In genomic region chr4:39353149-39353477, GRCh38 we compare ENCODE assay signal across 8 cellular contexts. TPM values are rescaled to one million over a fixed set of nuclear protein-coding genes. Genes with fewer than 3 reads are reported as not detected.
DNase-seq lines count a peak whose midpoint lies in the region; ATAC-seq and TF ChIP-seq lines count a peak whose summit lies in the region.
"Not testable (repeated sequence)": the region's sequence is repeated elsewhere in the genome, so short reads cannot be mapped to it uniquely, and the experiment has no call there.

No MANE protein-coding gene starts in this region.

- peaks cover 0 to 12% (median 0%) of the 10 kb centered on the region in 7 donors for H3K9me3 Mint-ChIP-seq in CD4-positive, CD25-positive, alpha-beta regulatory T cell
- H3K9me3 Mint-ChIP-seq in naive thymus-derived CD4-positive, alpha-beta T cell = peaks cover 0 to 17% (median 5%) of the 10 kb centered on the region in 11 donors
- H3K9me3 Mint-ChIP-seq in stimulated activated naive CD8-positive, alpha-beta T cell treated with anti-CD3 and anti-CD28 coated beads, Interleukin-15, Interleukin-2, amounts not matched to agents 100 ng/mL and 50 ng/mL, for 24 hours = not testable (repeated sequence)

- DNase-seq in CD4-positive, CD25-positive, alpha-beta regulatory T cell; adipocyte (ENCODE audit: low read depth); fibroblast of villous mesenchyme (ENCODE audit: low read depth): not testable (repeated sequence)
- DNase-seq in activated CD4-positive, alpha-beta T cell treated with anti-CD3 and anti-CD28 coated beads for 1 hour = peak; percentile 24
- DNase-seq in naive thymus-derived CD4-positive, alpha-beta T cell = peak in 1 of 9 donors; percentile 52

- peak overlapping the region; percentile 87 for H3K9ac ChIP-seq in adipocyte (ENCODE audit: low read length)

- peak overlapping the region; percentile 95 for H3K4me3 ChIP-seq in CD4-positive, CD25-positive, alpha-beta regulatory T cell (ENCODE audit: low read depth, low read length)
- peak overlapping the region; percentile 84 for H3K4me3 ChIP-seq in adipocyte (ENCODE audit: low read length)
- H3K4me3 ChIP-seq in fibroblast of villous mesenchyme (ENCODE audit: low read depth, low read length) = peak overlapping the region; percentile 45
- H3K4me3 ChIP-seq in naive thymus-derived CD4-positive, alpha-beta T cell (ENCODE audit: low read length) = peak overlapping the region; percentile 48

- peaks cover 43% of the 10 kb centered on the region for H3K4me1 ChIP-seq in CD4-positive, CD25-positive, alpha-beta regulatory T cell (ENCODE audit: control insufficient read depth, insufficient read depth, low read length, poor library complexity, severe bottlenecking)
- peaks cover 24% of the 10 kb centered on the region for H3K4me1 ChIP-seq in adipocyte (ENCODE audit: control insufficient read depth, insufficient read depth, low read length)
- H3K4me1 ChIP-seq in naive thymus-derived CD4-positive, alpha-beta T cell (ENCODE audit: control insufficient read depth in 2 of 2, insufficient read depth in 2 of 2, low read length in 2 of 2) = peaks cover 17 to 34% of the 10 kb centered on the region in 2 donors

- peak overlapping the region; percentile 90 to 98 (median 96) for H3K27ac Mint-ChIP-seq in CD4-positive, CD25-positive, alpha-beta regulatory T cell
- H3K27ac Mint-ChIP-seq in naive thymus-derived CD4-positive, alpha-beta T cell = peak overlapping the region; percentile 88 to 98 (median 95)
- peak overlapping the region; percentile 97 for H3K27ac Mint-ChIP-seq in stimulated activated naive CD8-positive, alpha-beta T cell treated with anti-CD3 and anti-CD28 coated beads, Interleukin-15, Interleukin-2, amounts not matched to agents 100 ng/mL and 50 ng/mL, for 24 hours

- CTCF ChIA-PET in naive thymus-derived CD4-positive, alpha-beta T cell (lab: Charles Lee) = interaction anchor here (1.1 kb wide), 1 partner anchor 14 kb away, joined by 3 read pairs; no protein-coding TSS in a partner anchor

- H3K4me1 Mint-ChIP-seq in CD4-positive, CD25-positive, alpha-beta regulatory T cell = peaks cover 25 to 74% (median 50%) of the 10 kb centered on the region in 4 donors
- H3K4me1 Mint-ChIP-seq in naive thymus-derived CD4-positive, alpha-beta T cell = peaks cover 23 to 75% (median 62%) of the 10 kb centered on the region in 7 donors
- H3K4me1 Mint-ChIP-seq in stimulated activated naive CD8-positive, alpha-beta T cell treated with anti-CD3 and anti-CD28 coated beads, Interleukin-15, Interleukin-2, amounts not matched to agents 100 ng/mL and 50 ng/mL, for 24 hours (ENCODE audit: low read depth) = peaks cover 95% of the 10 kb centered on the region

- POLR2A ChIA-PET in naive thymus-derived CD4-positive, alpha-beta T cell (lab: Charles Lee) = interaction anchor here (0.6 to 8.3 kb wide), 4 partner anchors 8 to 842 kb away, joined by 3 to 51 read pairs (median 4); partner anchors contain the start of gene RFC1

- not testable (repeated sequence) for H3K27me3 Mint-ChIP-seq in CD4-positive, CD25-positive, alpha-beta regulatory T cell; naive thymus-derived CD4-positive, alpha-beta T cell; stimulated activated naive CD8-positive, alpha-beta T cell treated with anti-CD3 and anti-CD28 coated beads, Interleukin-15, Interleukin-2, amounts not matched to agents 100 ng/mL and 50 ng/mL, for 24 hours

- H3K4me3 Mint-ChIP-seq in CD4-positive, CD25-positive, alpha-beta regulatory T cell = peak overlapping the region; percentile 84 to 98 (median 87)
- H3K4me3 Mint-ChIP-seq in naive thymus-derived CD4-positive, alpha-beta T cell = peak overlapping the region; percentile 82 to 89 (median 84)
- peak overlapping the region; percentile 81 for H3K4me3 Mint-ChIP-seq in stimulated activated naive CD8-positive, alpha-beta T cell treated with anti-CD3 and anti-CD28 coated beads, Interleukin-15, Interleukin-2, amounts not matched to agents 100 ng/mL and 50 ng/mL, for 24 hours

- TF ChIP-seq CTCF in fibroblast of villous mesenchyme (IDR thresholded peaks at IDR 0.05; ENCODE audit: insufficient read depth, low read depth, low read length) = not testable (repeated sequence)

- H3K36me3 Mint-ChIP-seq in CD4-positive, CD25-positive, alpha-beta regulatory T cell = peaks cover 29% of the 10 kb centered on the region
- H3K36me3 Mint-ChIP-seq in naive thymus-derived CD4-positive, alpha-beta T cell = peaks cover 4 to 34% (median 26%) of the 10 kb centered on the region in 5 donors
- peaks cover 52% of the 10 kb centered on the region for H3K36me3 Mint-ChIP-seq in stimulated activated naive CD8-positive, alpha-beta T cell treated with anti-CD3 and anti-CD28 coated beads, Interleukin-15, Interleukin-2, amounts not matched to agents 100 ng/mL and 50 ng/mL, for 24 hours (ENCODE audit: low read depth)

- H3K27ac ChIP-seq in CD4-positive, CD25-positive, alpha-beta regulatory T cell (ENCODE audit: insufficient read depth, low read length, poor library complexity, severe bottlenecking) = peak overlapping the region; percentile 90
- H3K27ac ChIP-seq in naive thymus-derived CD4-positive, alpha-beta T cell (ENCODE audit: low read depth, low read length) = peak overlapping the region; percentile 70

- intact Hi-C loops in naive thymus-derived CD4-positive, alpha-beta T cell (cut with micrococcal nuclease) = loop anchor here (1.0 to 10.0 kb wide), 15 partner anchors 13 to 1668 kb away; partner anchors contain the start of genes LIAS (in 2 of the 2), RFC1 (in 2 of the 2), RPL9 (in 2 of the 2) and WDR19 (in 2 of the 2)

- peak; percentile 35 to 37 for ATAC-seq in CD4-positive, CD25-positive, alpha-beta regulatory T cell (ENCODE audit: low read depth in 2 of 2)
- ATAC-seq in GM21447 (IDR thresholded peaks at IDR 0.05; ENCODE audit: unreplicated experiment) = peak; percentile 5
- peak; percentile 3 for ATAC-seq in HG03558 (IDR thresholded peaks at IDR 0.05; ENCODE audit: extremely low read depth, unreplicated experiment)
- peak; percentile 59 for ATAC-seq in naive thymus-derived CD4-positive, alpha-beta T cell

- peaks cover 22% of the 10 kb centered on the region for H3K36me3 ChIP-seq in CD4-positive, CD25-positive, alpha-beta regulatory T cell (ENCODE audit: control insufficient read depth, insufficient read depth, low read length)
- H3K36me3 ChIP-seq in adipocyte (ENCODE audit: control insufficient read depth, insufficient read depth, low read length, severe bottlenecking) = peaks cover 24% of the 10 kb centered on the region
- peaks cover 0 to 17% (median 0%) of the 10 kb centered on the region in 3 experiments for H3K36me3 ChIP-seq in naive thymus-derived CD4-positive, alpha-beta T cell (ENCODE audit: control insufficient read depth in 2 of 3, insufficient read depth in 3 of 3, low read length in 3 of 3)

- not testable (repeated sequence) for H3K27me3 ChIP-seq in CD4-positive, CD25-positive, alpha-beta regulatory T cell (ENCODE audit: control insufficient read depth, insufficient read depth, low read length); adipocyte (replicated peaks; ENCODE audit: control insufficient read depth, insufficient read depth, low read length); naive thymus-derived CD4-positive, alpha-beta T cell (ENCODE audit: control insufficient read depth in 2 of 2, insufficient read depth in 2 of 2, low read length in 2 of 2)

- not testable (repeated sequence) for H3K9me3 ChIP-seq in CD4-positive, CD25-positive, alpha-beta regulatory T cell (ENCODE audit: control insufficient read depth in 2 of 2, low read length in 2 of 2); adipocyte (ENCODE audit: control insufficient read depth, low read length); naive thymus-derived CD4-positive, alpha-beta T cell (ENCODE audit: control insufficient read depth in 2 of 3, low read length in 3 of 3)

RNA-seq across cellular contexts. Expression of gene RFC1, which starts 13.0 kb away (rescaled TPM):
- total RNA-seq in CD4-positive, CD25-positive, alpha-beta regulatory T cell = 87.1 TPM
- 10 to 100 TPM; 27.3 to 33.9 (median 31.1) TPM for polyA plus RNA-seq in CD4-positive, CD25-positive, alpha-beta regulatory T cell
- 55.3 and 56.0 TPM in 2 replicates for total RNA-seq in fibroblast of villous mesenchyme
- total RNA-seq in naive thymus-derived CD4-positive, alpha-beta T cell = 10 to 100 TPM; 62.4 to 66.4 (median 64.3) TPM
- polyA plus RNA-seq in naive thymus-derived CD4-positive, alpha-beta T cell = 10 to 100 TPM; 33.8 to 56.2 TPM

RNA-seq across cellular contexts. Expression of gene KLB, which starts 53.6 kb away (rescaled TPM):
- total RNA-seq in CD4-positive, CD25-positive, alpha-beta regulatory T cell = not detected
- under 1 TPM in 2 of 4 donors, not detected in 2; 0.06 to 0.07 TPM for polyA plus RNA-seq in CD4-positive, CD25-positive, alpha-beta regulatory T cell
- not detected in 2 replicates for total RNA-seq in fibroblast of villous mesenchyme
- total RNA-seq in naive thymus-derived CD4-positive, alpha-beta T cell = not detected
- under 1 TPM in 1 of 2 donors, not detected in 1; 0.07 TPM for polyA plus RNA-seq in naive thymus-derived CD4-positive, alpha-beta T cell

Comparison
In these comparisons a context has a peak if more than half of its experiments do, and no peak if none do; other contexts are left out.
1. ATAC-seq: peak in every context shown above with its lines; median percentile 59 in naive thymus-derived CD4-positive, alpha-beta T cell; 36 in CD4-positive, CD25-positive, alpha-beta regulatory T cell; 5 in GM21447; 3 in HG03558.
2. H3K4me3 ChIP-seq: peak in every context shown above with its lines; median percentile 95 in CD4-positive, CD25-positive, alpha-beta regulatory T cell; 84 in adipocyte; 48 in naive thymus-derived CD4-positive, alpha-beta T cell; 45 in fibroblast of villous mesenchyme.